Comparison of ENCODE assay signal across 1 cellular context in the genomic region with DNA sequence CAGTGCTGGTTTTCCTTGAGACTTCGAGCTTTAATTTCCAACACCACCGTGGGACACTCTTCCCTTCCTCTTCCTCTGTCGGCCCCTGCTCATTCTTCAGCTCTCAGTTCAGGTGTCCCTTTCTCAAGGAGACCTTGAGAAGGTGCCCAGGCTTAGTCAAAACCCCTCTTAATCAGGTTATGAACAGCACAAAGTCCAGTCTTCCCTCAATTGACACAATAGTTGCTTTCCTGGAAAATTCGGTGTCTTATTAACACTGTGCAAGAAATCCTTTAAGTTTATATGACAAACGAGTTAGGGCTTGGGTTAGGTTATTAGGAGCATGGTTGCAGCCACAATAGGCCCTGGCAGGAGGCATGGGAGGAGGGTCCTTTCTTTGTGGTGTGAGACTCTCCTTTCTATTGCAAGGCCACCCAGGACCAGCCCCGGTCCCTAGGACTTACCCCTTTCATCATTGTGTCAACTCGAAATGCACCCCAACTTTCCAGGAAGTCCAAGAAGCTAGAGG.
TF ChIP-seq lines count a peak whose summit lies in the region.

No MANE protein-coding gene starts in this region.

TF ChIP-seq in SK-N-SH treated with all-trans-retinoic acid at 6 μM for 48 hours, 23 proteins besides CTCF, POLR2A, EP300 and RAD21 (continued from another document):
- TF ChIP-seq, protein P1, sequence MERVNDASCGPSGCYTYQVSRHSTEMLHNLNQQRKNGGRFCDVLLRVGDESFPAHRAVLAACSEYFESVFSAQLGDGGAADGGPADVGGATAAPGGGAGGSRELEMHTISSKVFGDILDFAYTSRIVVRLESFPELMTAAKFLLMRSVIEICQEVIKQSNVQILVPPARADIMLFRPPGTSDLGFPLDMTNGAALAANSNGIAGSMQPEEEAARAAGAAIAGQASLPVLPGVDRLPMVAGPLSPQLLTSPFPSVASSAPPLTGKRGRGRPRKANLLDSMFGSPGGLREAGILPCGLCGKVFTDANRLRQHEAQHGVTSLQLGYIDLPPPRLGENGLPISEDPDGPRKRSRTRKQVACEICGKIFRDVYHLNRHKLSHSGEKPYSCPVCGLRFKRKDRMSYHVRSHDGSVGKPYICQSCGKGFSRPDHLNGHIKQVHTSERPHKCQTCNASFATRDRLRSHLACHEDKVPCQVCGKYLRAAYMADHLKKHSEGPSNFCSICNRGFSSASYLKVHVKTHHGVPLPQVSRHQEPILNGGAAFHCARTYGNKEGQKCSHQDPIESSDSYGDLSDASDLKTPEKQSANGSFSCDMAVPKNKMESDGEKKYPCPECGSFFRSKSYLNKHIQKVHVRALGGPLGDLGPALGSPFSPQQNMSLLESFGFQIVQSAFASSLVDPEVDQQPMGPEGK (CRISPR knock-in tag; IDR thresholded peaks at IDR 0.05; ENCODE audit: borderline replicate concordance), result no peak
- no peak for TF ChIP-seq ESRRG (CRISPR knock-in tag; IDR thresholded peaks at IDR 0.05)
- TF ChIP-seq PPARA (CRISPR knock-in tag; IDR thresholded peaks at IDR 0.05; ENCODE audit: borderline replicate concordance), result no peak
- no peak for TF ChIP-seq RARB (CRISPR knock-in tag; IDR thresholded peaks at IDR 0.05)
- no peak for TF ChIP-seq ZNF8 (CRISPR knock-in tag; IDR thresholded peaks at IDR 0.05)
- no peak for TF ChIP-seq OSR1 (CRISPR knock-in tag; IDR thresholded peaks at IDR 0.05)
- no peak for TF ChIP-seq GLIS3 (CRISPR knock-in tag; IDR thresholded peaks at IDR 0.05)
- TF ChIP-seq, protein P2, sequence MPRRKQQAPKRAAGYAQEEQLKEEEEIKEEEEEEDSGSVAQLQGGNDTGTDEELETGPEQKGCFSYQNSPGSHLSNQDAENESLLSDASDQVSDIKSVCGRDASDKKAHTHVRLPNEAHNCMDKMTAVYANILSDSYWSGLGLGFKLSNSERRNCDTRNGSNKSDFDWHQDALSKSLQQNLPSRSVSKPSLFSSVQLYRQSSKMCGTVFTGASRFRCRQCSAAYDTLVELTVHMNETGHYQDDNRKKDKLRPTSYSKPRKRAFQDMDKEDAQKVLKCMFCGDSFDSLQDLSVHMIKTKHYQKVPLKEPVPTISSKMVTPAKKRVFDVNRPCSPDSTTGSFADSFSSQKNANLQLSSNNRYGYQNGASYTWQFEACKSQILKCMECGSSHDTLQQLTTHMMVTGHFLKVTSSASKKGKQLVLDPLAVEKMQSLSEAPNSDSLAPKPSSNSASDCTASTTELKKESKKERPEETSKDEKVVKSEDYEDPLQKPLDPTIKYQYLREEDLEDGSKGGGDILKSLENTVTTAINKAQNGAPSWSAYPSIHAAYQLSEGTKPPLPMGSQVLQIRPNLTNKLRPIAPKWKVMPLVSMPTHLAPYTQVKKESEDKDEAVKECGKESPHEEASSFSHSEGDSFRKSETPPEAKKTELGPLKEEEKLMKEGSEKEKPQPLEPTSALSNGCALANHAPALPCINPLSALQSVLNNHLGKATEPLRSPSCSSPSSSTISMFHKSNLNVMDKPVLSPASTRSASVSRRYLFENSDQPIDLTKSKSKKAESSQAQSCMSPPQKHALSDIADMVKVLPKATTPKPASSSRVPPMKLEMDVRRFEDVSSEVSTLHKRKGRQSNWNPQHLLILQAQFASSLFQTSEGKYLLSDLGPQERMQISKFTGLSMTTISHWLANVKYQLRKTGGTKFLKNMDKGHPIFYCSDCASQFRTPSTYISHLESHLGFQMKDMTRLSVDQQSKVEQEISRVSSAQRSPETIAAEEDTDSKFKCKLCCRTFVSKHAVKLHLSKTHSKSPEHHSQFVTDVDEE (CRISPR knock-in tag; IDR thresholded peaks at IDR 0.05), result no peak
